ENCODE assay signal across 8 cellular contexts in the genomic region with DNA sequence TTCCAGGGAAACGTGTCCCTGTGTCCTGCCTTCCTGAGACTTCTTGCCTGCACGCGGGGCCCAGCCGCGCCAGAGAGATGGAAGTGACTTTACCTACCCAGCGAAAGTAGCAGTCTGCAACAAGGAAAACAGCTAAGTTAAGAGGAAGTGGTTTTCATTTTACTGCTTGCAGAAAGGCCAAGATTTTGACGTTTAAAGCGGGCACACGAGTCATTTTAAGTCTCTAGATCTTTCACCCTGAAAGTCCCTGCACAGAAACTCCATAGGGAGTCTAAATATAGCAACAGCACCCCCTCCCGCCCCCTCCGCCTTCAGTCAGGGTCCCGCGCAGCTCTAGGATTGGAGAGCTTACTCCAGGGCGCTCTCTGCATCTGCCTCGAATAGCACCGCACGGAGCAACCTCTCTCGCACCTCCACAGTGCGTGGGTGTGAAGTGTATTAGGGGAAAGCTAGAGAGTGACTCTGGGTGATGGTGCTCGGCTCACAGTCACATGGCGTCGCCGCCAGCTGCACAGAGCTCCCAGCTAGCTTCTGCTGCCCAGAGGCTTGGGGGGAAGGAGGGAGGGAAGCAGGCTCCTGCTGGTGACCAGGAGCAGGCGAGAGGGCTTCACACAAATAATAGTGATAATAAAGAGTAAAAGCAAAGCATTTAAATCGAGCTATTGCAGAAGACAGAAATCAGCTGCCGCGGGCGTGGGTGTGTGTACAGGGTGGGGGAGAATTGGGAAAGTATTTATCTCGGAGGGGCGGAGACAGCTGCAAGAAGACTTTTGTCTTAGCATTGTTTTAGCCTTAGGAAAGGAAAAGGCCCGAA. TPM values are rescaled to one million over a fixed set of nuclear protein-coding genes. Genes with fewer than 3 reads are reported as not detected.
A peak's percentile ranks its signal among the peaks of the same experiment; 100 is the strongest.
DNase-seq lines count a peak whose midpoint lies in the region; ATAC-seq and TF ChIP-seq lines count a peak whose summit lies in the region.

No MANE protein-coding gene starts in this region.

- no peaks in the 10 kb centered on the region for H3K9me3 ChIP-seq in gastrocnemius medialis

- in situ Hi-C loops in gastrocnemius medialis (cut with MboI; ENCODE audit: low sequenced_read_pairs in 4 of 4): loop anchor here (5.0 to 25.0 kb wide), 3 partner anchors 208 to 512 kb away; no protein-coding TSS in a partner anchor

- peak; percentile 25 to 32 for TF ChIP-seq POLR2A in gastrocnemius medialis (IDR thresholded peaks at IDR 0.05)

- H3K27ac ChIP-seq in gastrocnemius medialis: peak overlapping the region; percentile 58 to 82 (median 80)

- H3K4me3 ChIP-seq in gastrocnemius medialis: peak overlapping the region; percentile 66 to 83 (median 76)

- no peaks in the 10 kb centered on the region for H3K36me3 ChIP-seq in gastrocnemius medialis

- H3K4me1 ChIP-seq in gastrocnemius medialis: peaks cover 13 to 36% of the 10 kb centered on the region in 2 donors

- peak; percentile 50 for ATAC-seq in GM18861 (IDR thresholded peaks at IDR 0.05; ENCODE audit: unreplicated experiment)
- ATAC-seq in HG03045 (IDR thresholded peaks at IDR 0.05; ENCODE audit: unreplicated experiment): peak; percentile 79
- ATAC-seq in left ventricle myocardium superior: peak; percentile 66
- peak; percentile 30 to 55 for ATAC-seq in gastrocnemius medialis

- TF ChIP-seq CTCF in gastrocnemius medialis (IDR thresholded peaks at IDR 0.05 in 4 of 5, conservative IDR thresholded peaks at IDR 0.05 in 1 of 5): no peak

- H3K27me3 ChIP-seq in gastrocnemius medialis: no peaks in the 10 kb centered on the region

- intact Hi-C loops in left ventricle myocardium superior (cut with micrococcal nuclease): no loop called here
- intact Hi-C loops in gastrocnemius medialis (cut with DNase I; ENCODE audit: low total_unique reads): loop anchor here (5.0 to 10.0 kb wide), 4 partner anchors 197 to 562 kb away; no protein-coding TSS in a partner anchor

- DNase-seq in A172 (ENCODE audit: low spot score) (peak; percentile 27), SK-N-DZ (ENCODE audit: low spot score) (peak; percentile 76), left ventricle myocardium superior (peak; percentile 40), gastrocnemius medialis (peak in 1 of 2 donors; percentile 65), NCI-H1092 (lab: John Stamatoyannopoulos, UW) (no peak)
- peak; percentile 88 for DNase-seq in activated naive CD4-positive, alpha-beta T cell treated with anti-CD3 and anti-CD28 coated beads, Interleukin-2, amount 50 U/mL, for 16 hours

RNA-seq across cellular contexts. Expression of gene KCNQ5, which starts 1.8 kb away (rescaled TPM):
- 6.5 and 6.7 TPM in 2 replicates for total RNA-seq in A172 (2014; rRNA removed; shearing (Covaris generic))
- 7.0 and 8.4 TPM in 2 replicates for polyA plus RNA-seq in SK-N-DZ (2014; cell fraction: cytosol; rRNA removed)
- polyA plus RNA-seq in SK-N-DZ (2014; cell fraction: nucleus; rRNA removed): 4.5 and 11.2 TPM in 2 replicates
- not detected for total RNA-seq in left ventricle myocardium superior
- 10 to 100 TPM in 3 of 4 donors, 1 to 10 TPM in 1; 5.3 to 19.3 (median 15.1) TPM for total RNA-seq in gastrocnemius medialis
